ENCODE assay signal across 7 cellular contexts in the genomic region with DNA sequence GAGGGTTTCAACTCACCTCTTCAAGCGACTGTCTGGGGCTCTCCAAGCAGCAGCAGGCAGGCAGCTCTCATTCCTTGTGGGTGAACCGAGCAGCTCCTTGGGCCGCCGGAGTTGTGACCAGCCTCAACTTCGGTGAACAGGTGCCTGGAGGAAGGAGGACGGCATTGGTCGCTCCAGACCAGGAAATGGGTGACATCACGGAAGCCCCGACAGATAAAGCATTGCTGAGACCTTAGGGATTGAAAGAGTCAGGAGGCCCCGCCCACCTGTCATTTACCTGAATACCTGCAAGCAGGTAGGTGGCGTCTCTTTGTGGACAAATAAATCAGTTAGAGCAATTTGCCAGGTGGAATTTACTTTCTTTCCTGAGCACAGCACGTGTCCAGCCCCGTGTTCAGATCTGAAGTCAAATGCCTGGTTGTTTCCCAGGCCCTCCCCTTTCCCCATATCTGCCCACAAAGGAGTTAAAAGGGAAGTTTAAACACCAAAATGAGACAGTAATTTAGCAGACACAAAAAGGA. TPM values are rescaled to one million over a fixed set of nuclear protein-coding genes. Genes with fewer than 3 reads are reported as not detected.
DNase-seq lines count a peak whose midpoint lies in the region; TF ChIP-seq lines count a peak whose summit lies in the region.

Gene LNX1, minus strand, starts transcription at position 115 of the 521 bp plus-strand sequence. CDS start 17,484 bp downstream, outside the sequence.

- H3K9ac ChIP-seq in HUES6 (ENCODE audit: low read length) (peak within 1 kb of the TSS; percentile 5), iPS-18a (ENCODE audit: low read length) (peak within 1 kb of the TSS; percentile 44), smooth muscle cell (ENCODE audit: low read depth) (peak within 1 kb of the TSS; percentile 84)

- peak within 1 kb of the TSS; percentile 91 for H3K4me2 ChIP-seq in smooth muscle cell

- no peaks in the 10 kb centered on the region for H3K27me3 ChIP-seq in HUES6 (ENCODE audit: control insufficient read depth, insufficient read depth, low read length)
- H3K27me3 ChIP-seq in Peyer's patch = no peaks in the 10 kb centered on the region
- H3K27me3 ChIP-seq in iPS-18a (ENCODE audit: control insufficient read depth, insufficient read depth, low read length) = no peaks in the 10 kb centered on the region
- no peaks in the 10 kb centered on the region for H3K27me3 ChIP-seq in smooth muscle cell (ENCODE audit: low read depth)

- DNase-seq in Peyer's patch (peak; percentile 16 to 95 (median 93)), smooth muscle cell (lab: John Stamatoyannopoulos, UW; ENCODE audit: unreplicated experiment) (no peak), NCI-H226 (no peak), NCI-H1092 treated with DMSO at 0.1 percent for 48 hours (lab: John Stamatoyannopoulos, UW) (no peak)
- DNase-seq in stimulated activated CD4-positive, alpha-beta T cell treated with anti-CD3 and anti-CD28 coated beads, Interleukin-4, amount 100 ng/mL, for 24 hours = no peak

- H3K9me3 ChIP-seq in HUES6 (ENCODE audit: control insufficient read depth, insufficient read depth, low read depth, low read length) = no peaks in the 10 kb centered on the region
- H3K9me3 ChIP-seq in Peyer's patch = no peaks in the 10 kb centered on the region
- no peaks in the 10 kb centered on the region for H3K9me3 ChIP-seq in iPS-18a (ENCODE audit: control insufficient read depth, low read depth, low read length)
- no peaks in the 10 kb centered on the region for H3K9me3 ChIP-seq in smooth muscle cell (replicated peaks; ENCODE audit: low read depth)

- H3K4me3 ChIP-seq in HUES6 (ENCODE audit: low read depth, low read length) = peak within 1 kb of the TSS; percentile 62
- peak within 1 kb of the TSS in 3 of 4 donors; percentile 28 to 54 (median 52) for H3K4me3 ChIP-seq in Peyer's patch
- peak within 1 kb of the TSS; percentile 56 for H3K4me3 ChIP-seq in iPS-18a (ENCODE audit: low read length)
- peak within 1 kb of the TSS; percentile 66 for H3K4me3 ChIP-seq in smooth muscle cell

- TF ChIP-seq POLR2A in Peyer's patch (IDR thresholded peaks at IDR 0.05) = peak; percentile 96 to 98

- H2AFZ ChIP-seq in smooth muscle cell (ENCODE audit: low read depth) = peak within 1 kb of the TSS; percentile 88

- WGBS in smooth muscle cell (ENCODE audit: low lambda C conversion rate) = 19% methylated on average over 13 of the region's 13 CpGs

- H3K27ac ChIP-seq in HUES6 (ENCODE audit: low read depth, low read length) (peak within 1 kb of the TSS; percentile 29; the same call in 1 of the 2 replicates), Peyer's patch (peak within 1 kb of the TSS in 3 of 4 donors; percentile 64 to 88 (median 72)), iPS-18a (ENCODE audit: low read length) (peak within 1 kb of the TSS; percentile 16), smooth muscle cell (ENCODE audit: low read depth) (peak within 1 kb of the TSS; percentile 93)

- peaks cover 29% of the 10 kb centered on the region for H3K4me1 ChIP-seq in HUES6 (ENCODE audit: control insufficient read depth, insufficient read depth, low read length)
- H3K4me1 ChIP-seq in Peyer's patch = peaks cover 0 to 5% (median 0%) of the 10 kb centered on the region in 4 donors
- peaks cover 23% of the 10 kb centered on the region for H3K4me1 ChIP-seq in iPS-18a (ENCODE audit: control insufficient read depth, low read depth, low read length)
- H3K4me1 ChIP-seq in smooth muscle cell (ENCODE audit: low read depth) = peaks cover 17% of the 10 kb centered on the region

- no peaks in the 10 kb centered on the region for H3F3A ChIP-seq in smooth muscle cell (ENCODE audit: low read depth)

- H3K36me3 ChIP-seq in HUES6 (ENCODE audit: control insufficient read depth, insufficient read depth, low read length) (no peaks in the 10 kb centered on the region), Peyer's patch (no peaks in the 10 kb centered on the region), iPS-18a (ENCODE audit: control insufficient read depth, low read depth, low read length) (no peaks in the 10 kb centered on the region), smooth muscle cell (ENCODE audit: low read depth) (no peaks in the 10 kb centered on the region)

- TF ChIP-seq CTCF in Peyer's patch (IDR thresholded peaks at IDR 0.05) (peak in 3 of 6 experiments; percentile 41 to 58 (median 58)), smooth muscle cell (IDR thresholded peaks at IDR 0.05; ENCODE audit: borderline replicate concordance, insufficient read depth, poor library complexity, severe bottlenecking) (no peak)

- no peaks in the 10 kb centered on the region for H4K20me1 ChIP-seq in smooth muscle cell (ENCODE audit: low read depth)

- no peaks in the 10 kb centered on the region for H3K79me2 ChIP-seq in smooth muscle cell (ENCODE audit: low read depth)

RNA-seq across cellular contexts. Expression of gene LNX1, which starts in this region (rescaled TPM):
- total RNA-seq in Peyer's patch (10 to 100 TPM; 18.4 to 55.3 (median 31.9) TPM), smooth muscle cell (4.3 and 4.6 TPM in 2 replicates)
- 2.3 and 3.5 TPM in 2 replicates for polyA plus RNA-seq in smooth muscle cell

Comparison
In these comparisons a context has a peak if more than half of its experiments do, and no peak if none do; other contexts are left out.
1. H3K27ac ChIP-seq: peak in every context shown above with its lines; median percentile 93 in smooth muscle cell; 72 in Peyer's patch; 29 in HUES6; 16 in iPS-18a.
2. H3K9ac ChIP-seq: peak in every context shown above with its lines; median percentile 84 in smooth muscle cell; 44 in iPS-18a; 5 in HUES6.
3. DNase-seq: peak in Peyer's patch (3 of 3); none in smooth muscle cell (single experiment), NCI-H226 (single experiment), NCI-H1092 treated with DMSO at 0.1 percent for 48 hours (single experiment) and stimulated activated CD4-positive, alpha-beta T cell treated with anti-CD3 and anti-CD28 coated beads, Interleukin-4, amount 100 ng/mL, for 24 hours (single experiment).
4. Peak in every context shown above with its lines, with median percentiles within 50 percentile points of each other: H3K4me3 ChIP-seq.